8 cellular contexts compared by ENCODE assay signal in the genomic region with DNA sequence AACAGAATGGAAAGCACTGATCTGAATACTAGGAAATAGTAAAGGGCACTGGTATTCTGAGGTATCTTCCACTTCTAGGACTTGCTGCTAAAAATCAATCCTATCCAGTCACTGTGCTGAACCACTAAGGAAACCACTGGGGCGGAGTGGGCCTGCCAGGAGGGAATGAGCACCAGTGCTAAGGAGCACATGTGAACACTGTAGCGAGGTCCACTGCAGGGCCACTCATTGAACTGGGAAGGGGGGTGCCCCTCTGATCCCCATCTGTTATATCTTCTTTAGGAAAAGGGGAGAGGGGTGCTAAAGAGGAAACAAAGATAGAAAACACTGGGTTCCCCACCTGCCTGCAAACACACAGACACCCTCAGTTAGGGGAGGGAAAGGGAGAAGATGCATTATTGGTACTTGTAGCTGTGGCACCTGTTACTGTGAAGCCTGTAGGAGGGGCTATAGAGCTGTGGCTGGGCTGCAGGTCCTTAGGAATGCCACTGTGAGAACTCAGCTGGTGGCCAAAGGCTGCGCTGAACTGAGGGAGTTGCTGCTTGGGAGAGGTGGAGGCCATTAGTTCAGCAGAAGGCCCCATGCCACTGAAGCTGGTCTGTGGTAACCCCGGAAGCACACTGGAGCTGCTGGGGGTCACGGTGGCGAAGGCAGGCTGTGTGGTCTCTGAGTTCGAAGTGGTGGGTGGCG.
DNase-seq lines count a peak whose midpoint lies in the region; ATAC-seq, FAIRE-seq and TF ChIP-seq lines count a peak whose summit lies in the region.

No MANE protein-coding gene starts in this region.

- intact Hi-C loops in vagina (cut with DNase I) (no loop called here), esophagus muscularis mucosa (cut with DNase I) (no loop called here)

- DNase-seq in NCI-H524 (lab: John Stamatoyannopoulos, UW) = peak; percentile 9 to 28
- DNase-seq in NCI-H524 treated with DMSO at 0.1 percent for 48 hours (lab: John Stamatoyannopoulos, UW) = no peak
- DNase-seq in HTR-8/SVneo (ENCODE audit: insufficient read length, low spot score) = peak; percentile 7
- DNase-seq in astrocyte of the spinal cord (ENCODE audit: low read depth, low spot score) = no peak
- peak; percentile 80 for DNase-seq in neural progenitor cell (ENCODE audit: low spot score)
- DNase-seq in vagina (ENCODE audit: extremely low spot score in 2 of 2) = no peak
- DNase-seq in esophagus muscularis mucosa (ENCODE audit: extremely low spot score) = no peak

- H3K4me2 ChIP-seq in neural progenitor cell = no peak overlapping the region

- no peaks in the 10 kb centered on the region for H3K36me3 ChIP-seq in neural progenitor cell
- H3K36me3 ChIP-seq in vagina = peaks cover 0 to 53% of the 10 kb centered on the region in 2 donors
- peaks cover 52 to 62% (median 58%) of the 10 kb centered on the region in 4 donors for H3K36me3 ChIP-seq in esophagus muscularis mucosa

- peaks cover 34% of the 10 kb centered on the region for H3K36me3 Mint-ChIP-seq in neural progenitor cell

- WGBS in esophagus muscularis mucosa = 97% methylated on average over 8 of the region's 8 CpGs

- no peaks in the 10 kb centered on the region for H3K27me3 Mint-ChIP-seq in neural progenitor cell (ENCODE audit: insufficient read depth, low read depth)

- no peaks in the 10 kb centered on the region for H3K4me1 Mint-ChIP-seq in neural progenitor cell

- peaks cover 4% of the 10 kb centered on the region for H4K20me1 ChIP-seq in neural progenitor cell (ENCODE audit: low read depth)

- TF ChIP-seq POLR2A in vagina (IDR thresholded peaks at IDR 0.05) (no peak), esophagus muscularis mucosa (IDR thresholded peaks at IDR 0.05; ENCODE audit: low read depth) (no peak)

- H3K9ac ChIP-seq in neural progenitor cell = no peak overlapping the region

- no peaks in the 10 kb centered on the region for H3F3A ChIP-seq in neural progenitor cell (ENCODE audit: low read depth)

- H3K9me3 Mint-ChIP-seq in neural progenitor cell = no peaks in the 10 kb centered on the region

- no peak overlapping the region for H2AFZ ChIP-seq in neural progenitor cell (replicated peaks)

- TF ChIP-seq CTCF in astrocyte of the spinal cord (IDR thresholded peaks at IDR 0.05; ENCODE audit: low read depth, low read length) = peak; percentile 43
- TF ChIP-seq CTCF in neural progenitor cell (IDR thresholded peaks at IDR 0.05) = peak; percentile 67
- no peak for TF ChIP-seq CTCF in vagina (IDR thresholded peaks at IDR 0.05)
- peak in 1 of 3 experiments; percentile 10 for TF ChIP-seq CTCF in esophagus muscularis mucosa (IDR thresholded peaks at IDR 0.05)

- H3K79me2 ChIP-seq in neural progenitor cell (ENCODE audit: low read depth) = no peaks in the 10 kb centered on the region

- ATAC-seq in GM21786 (IDR thresholded peaks at IDR 0.05; ENCODE audit: unreplicated experiment) = no peak

- H3K27me3 ChIP-seq in neural progenitor cell = no peaks in the 10 kb centered on the region
- no peaks in the 10 kb centered on the region for H3K27me3 ChIP-seq in vagina
- H3K27me3 ChIP-seq in esophagus muscularis mucosa = no peaks in the 10 kb centered on the region

- no peak overlapping the region for H3K27ac ChIP-seq in neural progenitor cell
- H3K27ac ChIP-seq in vagina = no peak overlapping the region
- H3K27ac ChIP-seq in esophagus muscularis mucosa (replicated peaks in 1 of 4) = no peak overlapping the region

- FAIRE-seq in HTR-8/SVneo (lab: Jason Lieb, UNC) = no peak

- H3K4me3 Mint-ChIP-seq in neural progenitor cell = no peak overlapping the region

- H3K4me3 ChIP-seq in astrocyte of the spinal cord (ENCODE audit: low read depth, low read length) (no peak overlapping the region), neural progenitor cell (no peak overlapping the region), vagina (no peak overlapping the region), esophagus muscularis mucosa (no peak overlapping the region)

- TF ChIP-seq EP300 in esophagus muscularis mucosa (IDR thresholded peaks at IDR 0.05) = no peak

- H3K9me3 ChIP-seq in neural progenitor cell (ENCODE audit: low read depth) (no peaks in the 10 kb centered on the region), vagina (no peaks in the 10 kb centered on the region), esophagus muscularis mucosa (no peaks in the 10 kb centered on the region)

- H3K4me1 ChIP-seq in neural progenitor cell (no peaks in the 10 kb centered on the region), vagina (no peaks in the 10 kb centered on the region), esophagus muscularis mucosa (no peaks in the 10 kb centered on the region)

- in situ Hi-C loops in astrocyte of the spinal cord (cut with HindIII; ENCODE audit: low sequenced_read_pairs) = no loop called here

- H3K27ac Mint-ChIP-seq in neural progenitor cell = no peak overlapping the region

Comparison
In these comparisons a context has a peak if more than half of its experiments do, and no peak if none do; other contexts are left out.
1. DNase-seq: peak in NCI-H524 (2 of 2), HTR-8/SVneo (single experiment) and neural progenitor cell (single experiment); none in NCI-H524 treated with DMSO at 0.1 percent for 48 hours (single experiment), astrocyte of the spinal cord (single experiment), vagina (0 of 2) and esophagus muscularis mucosa (single experiment).
2. CTCF ChIP-seq: peak in astrocyte of the spinal cord (single experiment) and neural progenitor cell (single experiment); none in vagina (0 of 3).